Comparison of ENCODE assay signal across 7 cellular contexts in genomic region chr7:6283391-6284054, GRCh38. TPM values are rescaled to one million over a fixed set of nuclear protein-coding genes. Genes with fewer than 3 reads are reported as not detected.
DNase-seq lines count a peak whose midpoint lies in the region; FAIRE-seq and TF ChIP-seq lines count a peak whose summit lies in the region.
"Not testable (repeated sequence)": the region's sequence is repeated elsewhere in the genome, so short reads cannot be mapped to it uniquely, and the experiment has no call there.

No MANE protein-coding gene starts in this region.

- peak overlapping the region; percentile 82 for H4K8ac ChIP-seq in trophoblast cell (ENCODE audit: low read depth, low read length)

- H3K4ac ChIP-seq in trophoblast cell (ENCODE audit: low read depth, low read length): peak overlapping the region; percentile 15

- not testable (repeated sequence) for TF ChIP-seq CTCF in HFFc6 (IDR thresholded peaks at IDR 0.05); astrocyte (IDR thresholded peaks at IDR 0.05; ENCODE audit: insufficient read depth, low read depth, low read length); epithelial cell of esophagus (IDR thresholded peaks at IDR 0.05; ENCODE audit: insufficient read depth, low read depth, low read length, missing control alignments); keratinocyte (optimal IDR thresholded peaks at IDR 0.05 in 1 of 3, IDR thresholded peaks at IDR 0.05 in 1 of 3, conservative IDR thresholded peaks at IDR 0.05 in 1 of 3; ENCODE audit: extremely low read depth in 1 of 3, insufficient read depth in 2 of 3, low read length in 3 of 3)

- H3K4me1 ChIP-seq in astrocyte (ENCODE audit: insufficient read depth, low read length) (peaks cover 11% of the 10 kb centered on the region), keratinocyte (ENCODE audit: control insufficient read depth, extremely low read depth, insufficient read depth, low read length) (peaks cover 32% of the 10 kb centered on the region), trophoblast cell (ENCODE audit: control insufficient read depth in 1 of 2, insufficient read depth in 2 of 2, low read length in 2 of 2) (peaks cover 13 to 19% of the 10 kb centered on the region in 2 experiments)

- H3K27me3 ChIP-seq in astrocyte (ENCODE audit: insufficient read depth, low read length); keratinocyte (ENCODE audit: control insufficient read depth, extremely low read depth, insufficient read depth, low read length); trophoblast cell (ENCODE audit: insufficient read depth, low read length): not testable (repeated sequence)

- no CpG with 5 or more reads among the region's 9 CpGs for WGBS in trophoblast cell (ENCODE audit: extremely low coverage, insufficient coverage, insufficient read length)

- H3K79me2 ChIP-seq in astrocyte (ENCODE audit: insufficient read depth, low read length); keratinocyte (ENCODE audit: control insufficient read depth, insufficient read depth, low read length); trophoblast cell (ENCODE audit: control insufficient read depth, insufficient read depth, low read length, poor library complexity): not testable (repeated sequence)

- peak overlapping the region; percentile 72 for H3K4me3 Mint-ChIP-seq in HFFc6
- H3K4me3 Mint-ChIP-seq in astrocyte (ENCODE audit: unreplicated experiment): not testable (repeated sequence)

- dilution Hi-C loops in keratinocyte (cut with MboI; ENCODE audit: extremely low pct_ligation_motif_present, low sequenced_read_pairs): not testable (repeated sequence)

- H3K9ac ChIP-seq in astrocyte (ENCODE audit: low read length) (peak overlapping the region; percentile 89), keratinocyte (ENCODE audit: control insufficient read depth, extremely low read depth, insufficient read depth, low read length) (peak overlapping the region; percentile 87)
- not testable (repeated sequence) for H3K9ac ChIP-seq in trophoblast cell (ENCODE audit: low read length)

- in situ Hi-C loops in Caki2 (cut with HindIII; ENCODE audit: low pct_unique_long_range_greater_than_20kb, low sequenced_read_pairs): not testable (repeated sequence)

- DNase-seq in Caki2 (ENCODE audit: low read depth): peak; percentile 78
- peak; percentile 87 for DNase-seq in HFFc6
- peak; percentile 77 for DNase-seq in RCC 7860 (ENCODE audit: low spot score)
- peak; percentile 83 for DNase-seq in astrocyte (ENCODE audit: low read depth)
- DNase-seq in epithelial cell of esophagus (ENCODE audit: low read depth): peak; percentile 68
- not testable (repeated sequence) for DNase-seq in keratinocyte (ENCODE audit: low read depth, low spot score)
- DNase-seq in trophoblast cell: peak; percentile 65 to 91

- H3K23ac ChIP-seq in trophoblast cell (ENCODE audit: low read length): not testable (repeated sequence)

- not testable (repeated sequence) for H4K12ac ChIP-seq in trophoblast cell (ENCODE audit: low read depth, low read length)

- peak overlapping the region; percentile 98 for H2BK120ac ChIP-seq in trophoblast cell (ENCODE audit: insufficient read depth, low read length, poor library complexity)

- not testable (repeated sequence) for H3K9me1 ChIP-seq in keratinocyte (ENCODE audit: control insufficient read depth, extremely low read depth, insufficient read depth, low read length)

- peak overlapping the region; percentile 100 for H2BK12ac ChIP-seq in trophoblast cell (ENCODE audit: low read length)

- peak overlapping the region; percentile 94 for H2BK5ac ChIP-seq in trophoblast cell (ENCODE audit: low read depth, low read length, poor library complexity)

- H3K14ac ChIP-seq in trophoblast cell (ENCODE audit: low read length): peak overlapping the region; percentile 74

- peaks cover 12% of the 10 kb centered on the region for H3K36me3 Mint-ChIP-seq in HFFc6 (ENCODE audit: low read depth)
- not testable (repeated sequence) for H3K36me3 Mint-ChIP-seq in astrocyte (ENCODE audit: low read depth, unreplicated experiment)

- H3K27ac Mint-ChIP-seq in HFFc6: peak overlapping the region; percentile 98
- H3K27ac Mint-ChIP-seq in astrocyte (ENCODE audit: unreplicated experiment): peak overlapping the region; percentile 99

- not testable (repeated sequence) for H4K20me1 ChIP-seq in astrocyte (ENCODE audit: insufficient read depth, low read length); keratinocyte (ENCODE audit: control insufficient read depth, extremely low read depth, insufficient read depth, low read length)

- peak; percentile 76 for FAIRE-seq in RCC 7860 (lab: Jason Lieb, UNC)
- FAIRE-seq in astrocyte (lab: Jason Lieb, UNC); keratinocyte (lab: Jason Lieb, UNC): not testable (repeated sequence)

- peak overlapping the region; percentile 95 for H3K18ac ChIP-seq in trophoblast cell (ENCODE audit: low read length)

- not testable (repeated sequence) for H3K4me3 ChIP-seq in astrocyte (ENCODE audit: insufficient read depth, low read depth, low read length); epithelial cell of esophagus (ENCODE audit: low read length); trophoblast cell (ENCODE audit: low read depth, low read length)
- peak overlapping the region in 1 of 3 experiments; percentile 14 for H3K4me3 ChIP-seq in keratinocyte (ENCODE audit: control insufficient read depth in 2 of 3, extremely low read depth in 1 of 3, insufficient read depth in 2 of 3, low read depth in 1 of 3, low read length in 3 of 3)

- H2AFZ ChIP-seq in astrocyte (ENCODE audit: low read depth, low read length): not testable (repeated sequence)
- H2AFZ ChIP-seq in keratinocyte (ENCODE audit: control insufficient read depth, low read length) (peak overlapping the region; percentile 49), trophoblast cell (ENCODE audit: insufficient read depth, low read length, poor library complexity) (peak overlapping the region; percentile 81)

- H3K27me3 Mint-ChIP-seq in HFFc6 (ENCODE audit: insufficient read depth); astrocyte (ENCODE audit: low read depth, unreplicated experiment): not testable (repeated sequence)

- peaks cover 11% of the 10 kb centered on the region for H3K79me1 ChIP-seq in trophoblast cell (ENCODE audit: low read length)

- peak overlapping the region; percentile 95 for H2AK5ac ChIP-seq in trophoblast cell (ENCODE audit: low read length)

- H3K27ac ChIP-seq in astrocyte (ENCODE audit: low read depth, low read length) (peak overlapping the region; percentile 99), keratinocyte (ENCODE audit: control insufficient read depth, insufficient read depth, low read length) (peak overlapping the region; percentile 98), trophoblast cell (ENCODE audit: low read depth, low read length) (peak overlapping the region; percentile 70)

- H3K4me1 Mint-ChIP-seq in HFFc6 (ENCODE audit: low read depth): peaks cover 48% of the 10 kb centered on the region
- H3K4me1 Mint-ChIP-seq in astrocyte (ENCODE audit: low read depth, unreplicated experiment): peaks cover 18% of the 10 kb centered on the region

- H3K9me3 Mint-ChIP-seq in HFFc6 (peaks cover 15% of the 10 kb centered on the region), astrocyte (ENCODE audit: unreplicated experiment) (peaks cover 10% of the 10 kb centered on the region)

- H3K9me3 ChIP-seq in astrocyte (ENCODE audit: insufficient read depth, low read depth, low read length); keratinocyte (ENCODE audit: control insufficient read depth, low read depth, low read length); trophoblast cell (ENCODE audit: insufficient read depth, low read depth, low read length): not testable (repeated sequence)

- H4K91ac ChIP-seq in trophoblast cell (ENCODE audit: low read depth, low read length): peak overlapping the region; percentile 90

- H3K4me2 ChIP-seq in astrocyte (ENCODE audit: low read length) (peak overlapping the region; percentile 81), keratinocyte (ENCODE audit: control insufficient read depth, extremely low read depth, insufficient read depth, low read depth, low read length) (peak overlapping the region; percentile 67)
- not testable (repeated sequence) for H3K4me2 ChIP-seq in trophoblast cell (ENCODE audit: low read length)

- not testable (repeated sequence) for H3K36me3 ChIP-seq in astrocyte (ENCODE audit: insufficient read depth, low read length); keratinocyte (ENCODE audit: control insufficient read depth in 2 of 2, extremely low read depth in 1 of 2, insufficient read depth in 2 of 2, low read length in 2 of 2); trophoblast cell (ENCODE audit: control insufficient read depth in 1 of 2, insufficient read depth in 2 of 2, low read length in 2 of 2)

RNA-seq across cellular contexts. Expression of gene CYTH3, which starts 11.1 kb away (rescaled TPM):
- total RNA-seq in Caki2 (2014; rRNA removed; shearing (Covaris generic); ENCODE audit: low replicate concordance): 7.0 and 18.9 TPM in 2 replicates
- total RNA-seq in HFFc6 (2021; fragmentation: NEBNext Ultra II Directional; extraction: Animal tissue kit (Norgen Biotek cat#: 25700)): 10 to 100 TPM; 38.6 to 53.6 (median 47.9) TPM
- total RNA-seq in astrocyte: 25.5 and 29.3 TPM in 2 replicates
- 23.9 to 34.4 TPM (median 28.4 TPM) in 3 replicates for polyA plus RNA-seq in keratinocyte
- polyA plus RNA-seq in keratinocyte (2011; ENCODE audit: low read depth): 20.2 TPM
- polyA plus RNA-seq in keratinocyte (2011; cell fraction: cytosol; rRNA removed): 17.9 and 23.3 TPM in 2 replicates
- 45.1 and 49.3 TPM in 2 replicates for polyA plus RNA-seq in keratinocyte (2011; cell fraction: nucleus; rRNA removed)
- 14.1 and 23.9 TPM in 2 replicates for polyA plus RNA-seq in keratinocyte (2012; ENCODE audit: low replicate concordance)
- 23.1 to 44.0 TPM (median 27.9 TPM) in 3 replicates for polyA minus RNA-seq in keratinocyte
- polyA minus RNA-seq in keratinocyte (2011; cell fraction: cytosol; rRNA and poly(A)+ RNA removed): 15.3 TPM
- 21.0 and 31.0 TPM in 2 replicates for polyA minus RNA-seq in keratinocyte (2011; cell fraction: nucleus; rRNA and poly(A)+ RNA removed)
- 35.4 and 38.4 TPM in 2 replicates for polyA plus RNA-seq in trophoblast cell (2013)
